ENCODE assay signal across 11 cellular contexts in genomic region chr11:47104337-47104950, GRCh38.
DNase-seq lines count a peak whose midpoint lies in the region; ATAC-seq and TF ChIP-seq lines count a peak whose summit lies in the region.
"Had no signal": no experiment of that assay in that cellular context is flagged by ENCODE, and none has a peak within 500 bp of the region (broad histone marks: within the 10 kb centered on the region; RNA-seq: fewer than 3 reads in every experiment).

No MANE protein-coding gene starts in this region.

- DNase-seq in H7, result peak; percentile 45
- peak; percentile 36 for DNase-seq in astrocyte of the cerebellum (ENCODE audit: low read depth)
- no peak for DNase-seq in sciatic nerve (ENCODE audit: low spot score)
- no peak for DNase-seq in NCI-H1048 (lab: John Stamatoyannopoulos, UW)
- no peak for DNase-seq in ovary
- no peak for DNase-seq in heart left ventricle
- DNase-seq in CD4-positive, alpha-beta T cell, result no peak
- DNase-seq: DMS153 had no signal

- no peaks in the 10 kb centered on the region for H3K9me3 Mint-ChIP-seq in CD4-positive, alpha-beta T cell

- CTCF ChIA-PET in CD4-positive, alpha-beta T cell (lab: Charles Lee), result no interaction called here

- H3K36me3 ChIP-seq in H7 (replicated peaks; ENCODE audit: control insufficient read depth, insufficient read depth, low read length) (no peaks in the 10 kb centered on the region), iPS-18a (ENCODE audit: control insufficient read depth, low read depth, low read length) (no peaks in the 10 kb centered on the region), ovary (no peaks in the 10 kb centered on the region), heart left ventricle (no peaks in the 10 kb centered on the region)
- H3K36me3 ChIP-seq: vagina had no signal

- H3K36me3 Mint-ChIP-seq in CD4-positive, alpha-beta T cell (ENCODE audit: low read depth), result no peaks in the 10 kb centered on the region

- no peaks in the 10 kb centered on the region for H3K9me3 ChIP-seq in iPS-18a (ENCODE audit: control insufficient read depth, low read depth, low read length)
- no peaks in the 10 kb centered on the region for H3K9me3 ChIP-seq in ovary
- H3K9me3 ChIP-seq in heart left ventricle, result no peaks in the 10 kb centered on the region
- H3K9me3 ChIP-seq in CD4-positive, alpha-beta T cell (ENCODE audit: control insufficient read depth, low read length), result no peaks in the 10 kb centered on the region
- H3K9me3 ChIP-seq: vagina had no signal

- H3K4me3 Mint-ChIP-seq in CD4-positive, alpha-beta T cell, result no peak overlapping the region

- POLR2A ChIA-PET in CD4-positive, alpha-beta T cell (lab: Charles Lee), result no interaction called here

- intact Hi-C loops in sciatic nerve (cut with DNase I) (no loop called here), ovary (cut with DNase I) (loop anchor here in 1 of 4 donors (10.0 kb wide), 1 partner anchor 880 kb away; no protein-coding TSS in a partner anchor), heart left ventricle (cut with DNase I) (no loop called here)
- intact Hi-C loops in CD4-positive, alpha-beta T cell (cut with DNase I, micrococcal nuclease), result no loop called here

- TF ChIP-seq POLR2A in ovary (IDR thresholded peaks at IDR 0.05) (no peak), heart left ventricle (IDR thresholded peaks at IDR 0.05) (no peak)

- no peaks in the 10 kb centered on the region for H3K27me3 Mint-ChIP-seq in CD4-positive, alpha-beta T cell

- 70 to 82% (median 82%) methylated on average over 3 of the region's 3 CpGs for WGBS in ovary, 3 donors
- 67 to 81% (median 80%) methylated on average over 3 of the region's 3 CpGs for WGBS in heart left ventricle, 4 donors

- no peak overlapping the region for H3K9ac ChIP-seq in iPS-18a (ENCODE audit: low read length)

- TF ChIP-seq CTCF in astrocyte of the cerebellum (IDR thresholded peaks at IDR 0.05; ENCODE audit: low read depth, low read length, missing control alignments), result no peak
- TF ChIP-seq CTCF in ovary (IDR thresholded peaks at IDR 0.05), result no peak
- no peak for TF ChIP-seq CTCF in heart left ventricle (IDR thresholded peaks at IDR 0.05)
- no peak for TF ChIP-seq CTCF in CD4-positive, alpha-beta T cell (IDR thresholded peaks at IDR 0.05)

- H3K4me3 ChIP-seq in H7 (ENCODE audit: insufficient read depth, low read depth, low read length) (no peak overlapping the region), astrocyte of the cerebellum (ENCODE audit: low read depth, low read length) (no peak overlapping the region), iPS-18a (ENCODE audit: low read length) (no peak overlapping the region), ovary (no peak overlapping the region), heart left ventricle (no peak overlapping the region)
- H3K4me3 ChIP-seq: lung, vagina had no signal

- H3K27ac ChIP-seq in iPS-18a (ENCODE audit: low read length) (peak overlapping the region; percentile 0), ovary (no peak overlapping the region), heart left ventricle (no peak overlapping the region)
- no peak overlapping the region for H3K27ac ChIP-seq in CD4-positive, alpha-beta T cell (ENCODE audit: low read depth, low read length)
- H3K27ac ChIP-seq: vagina had no signal

- in situ Hi-C loops in astrocyte of the cerebellum (cut with HindIII; ENCODE audit: low sequenced_read_pairs), result no loop called here

- TF ChIP-seq EP300 in ovary (IDR thresholded peaks at IDR 0.05), result no peak

- H3K4me1 ChIP-seq in iPS-18a (ENCODE audit: control insufficient read depth, low read depth, low read length) (peaks cover 12% of the 10 kb centered on the region), ovary (ENCODE audit: insufficient read depth) (no peaks in the 10 kb centered on the region), heart left ventricle (peaks cover 0 to 4% (median 0%) of the 10 kb centered on the region in 12 donors)
- H3K4me1 ChIP-seq: vagina had no signal

- H3K4me1 Mint-ChIP-seq in CD4-positive, alpha-beta T cell (ENCODE audit: low read depth), result no peaks in the 10 kb centered on the region

- no peak overlapping the region for H3K27ac Mint-ChIP-seq in CD4-positive, alpha-beta T cell

- no peaks in the 10 kb centered on the region for H3K27me3 ChIP-seq in H7 (ENCODE audit: control insufficient read depth, insufficient read depth, low read length)
- H3K27me3 ChIP-seq in iPS-18a (ENCODE audit: control insufficient read depth, insufficient read depth, low read length), result no peaks in the 10 kb centered on the region
- no peaks in the 10 kb centered on the region for H3K27me3 ChIP-seq in ovary
- no peaks in the 10 kb centered on the region for H3K27me3 ChIP-seq in heart left ventricle
- H3K27me3 ChIP-seq in CD4-positive, alpha-beta T cell (ENCODE audit: control insufficient read depth, insufficient read depth, low read length), result no peaks in the 10 kb centered on the region
- H3K27me3 ChIP-seq: vagina had no signal

- ATAC-seq in sciatic nerve (peak; percentile 18), heart left ventricle (no peak)
- ATAC-seq in CD4-positive, alpha-beta T cell (ENCODE audit: poor library complexity), result no peak

Comparison
In these comparisons a context has a peak if more than half of its experiments do, and no peak if none do; other contexts are left out.
1. DNase-seq: peak in H7 (single experiment) and astrocyte of the cerebellum (single experiment); none in sciatic nerve (single experiment), NCI-H1048 (single experiment), ovary (0 of 5), heart left ventricle (0 of 5) and CD4-positive, alpha-beta T cell (0 of 10).